In the genomic region with DNA sequence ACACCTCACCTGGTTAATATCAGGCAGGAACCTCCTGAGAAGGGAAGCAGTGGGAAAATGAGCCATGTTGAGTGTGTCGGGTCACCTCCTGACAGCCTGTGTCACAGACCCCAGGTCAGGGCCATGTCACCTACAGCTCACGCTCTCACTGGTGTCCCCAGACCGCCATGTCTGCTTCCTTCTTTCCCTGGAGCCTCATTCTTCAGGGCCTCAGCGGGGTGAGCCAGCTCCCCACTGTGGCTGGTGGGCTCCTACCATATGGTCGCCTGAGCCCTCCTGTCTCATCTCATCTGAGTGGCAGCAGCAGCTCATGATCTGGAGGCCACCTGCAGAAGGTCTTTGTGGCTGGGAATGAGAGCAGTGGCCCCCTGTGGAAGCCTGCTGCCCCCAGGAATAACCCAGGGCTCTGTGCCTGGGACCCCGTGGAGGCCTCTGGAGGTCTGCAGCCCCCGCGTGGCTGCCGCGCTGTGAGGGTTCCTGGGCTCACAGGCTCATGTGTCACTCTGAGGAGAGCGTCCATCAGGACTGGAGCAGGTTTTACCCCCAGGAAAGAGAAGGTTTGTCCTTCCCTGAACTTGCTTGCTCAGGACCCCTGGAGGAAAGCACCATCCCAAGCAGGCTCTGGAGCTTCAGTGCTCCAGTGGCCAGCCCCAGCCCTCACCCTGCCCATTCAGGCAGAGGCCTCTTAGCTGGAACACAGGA, we compare ENCODE assay signal across 19 cellular contexts.
"Had no signal": no experiment of that assay in that cellular context is flagged by ENCODE, and none has a peak within 500 bp of the region (broad histone marks: within the 10 kb centered on the region; RNA-seq: fewer than 3 reads in every experiment).

No MANE protein-coding gene starts in this region.

- H3K4me3 Mint-ChIP-seq: activated T-helper 17 cell treated with anti-CD3 and anti-CD28 coated beads, Interleukin-2, amount 50 U/mL, for 72 hours; memory B cell had no signal

- H3K4me3 ChIP-seq: body of pancreas, stomach, testis, upper lobe of right lung had no signal

- H3K36me3 Mint-ChIP-seq: memory B cell; naive thymus-derived CD4-positive, alpha-beta T cell; stimulated activated effector memory CD8-positive, alpha-beta T cell treated with anti-CD3 and anti-CD28 coated beads, Interleukin-12 subunit alpha, Interleukin-12 subunit beta, amount 100 ng/mL, for 72 hours had no signal

- H3K27ac Mint-ChIP-seq: activated T-helper 17 cell treated with anti-CD3 and anti-CD28 coated beads, Interleukin-2, amount 50 U/mL, for 72 hours; memory B cell; progenitor cell of endocrine pancreas; stimulated activated effector memory CD8-positive, alpha-beta T cell treated with anti-CD3 and anti-CD28 coated beads, Interleukin-12 subunit alpha, Interleukin-12 subunit beta, amount 100 ng/mL, for 72 hours had no signal

- H3K27me3 ChIP-seq: body of pancreas, testis had no signal

- H3K9me3 Mint-ChIP-seq: activated T-helper 17 cell treated with anti-CD3 and anti-CD28 coated beads, Interleukin-2, amount 50 U/mL, for 72 hours; memory B cell; naive thymus-derived CD4-positive, alpha-beta T cell; stimulated activated effector memory CD8-positive, alpha-beta T cell treated with anti-CD3 and anti-CD28 coated beads, Interleukin-12 subunit alpha, Interleukin-12 subunit beta, amount 100 ng/mL, for 72 hours had no signal

- H3K4me1 ChIP-seq: upper lobe of right lung had no signal

- ATAC-seq: activated T-helper 17 cell treated with anti-CD3 and anti-CD28 coated beads, Interleukin-2, amount 50 U/mL, for 72 hours; body of pancreas; left ventricle myocardium superior; naive thymus-derived CD4-positive, alpha-beta T cell; stimulated activated effector memory CD8-positive, alpha-beta T cell treated with anti-CD3 and anti-CD28 coated beads, Interleukin-12 subunit alpha, Interleukin-12 subunit beta, amount 100 ng/mL, for 72 hours had no signal

- H3K36me3 ChIP-seq: upper lobe of right lung, WERI-Rb-1 had no signal

- H3K27ac ChIP-seq: body of pancreas, testis, upper lobe of right lung, WERI-Rb-1 had no signal

- H3K9me3 ChIP-seq: body of pancreas, stomach, testis, upper lobe of right lung had no signal

- DNase-seq: activated CD4-positive, alpha-beta T cell treated with anti-CD3 and anti-CD28 coated beads for 1 hour; activated naive CD4-positive, alpha-beta T cell treated with Interleukin-2 at 50 U/mL for 16 hours; activated T-cell treated with anti-CD3 and anti-CD28 coated beads for 4 hours; body of pancreas; kidney glomerular epithelial cell; left ventricle myocardium superior; naive thymus-derived CD4-positive, alpha-beta T cell; small intestine; stimulated activated CD4-positive, alpha-beta T cell treated with anti-CD3 and anti-CD28 coated beads, Interleukin-15, amount 100 ng/mL, for 24 hours; stimulated activated CD4-positive, alpha-beta T cell treated with anti-CD3 and anti-CD28 coated beads, Interleukin-2, amount 100 ng/mL, for 48 hours; stomach; SW 1271; testis; upper lobe of right lung; WERI-Rb-1 had no signal
